ENCODE assay signal across 3 cellular contexts in genomic region chr14:50828738-50829471, GRCh38.
TF ChIP-seq lines count a peak whose summit lies in the region.

No MANE protein-coding gene starts in this region.

TF ChIP-seq in SK-N-SH, 30 proteins besides CTCF, POLR2A, EP300 and RAD21:
- TF ChIP-seq PBX3 (IDR thresholded peaks at IDR 0.05) (no peak), POLR2AphosphoS5 (IDR thresholded peaks at IDR 0.05; ENCODE audit: low read depth, low read length) (no peak), RXRA (IDR thresholded peaks at IDR 0.05; ENCODE audit: borderline replicate concordance, low read depth) (no peak), SIN3A (IDR thresholded peaks at IDR 0.05; ENCODE audit: borderline replicate concordance, low read depth, low read length) (no peak)

TF ChIP-seq in SK-N-SH treated with all-trans-retinoic acid at 6 μM for 48 hours, 23 proteins besides CTCF, POLR2A, EP300 and RAD21:
- TF ChIP-seq ISL1 (CRISPR knock-in tag; IDR thresholded peaks at IDR 0.05) = no peak
- no peak for TF ChIP-seq TSHZ2 (CRISPR knock-in tag; IDR thresholded peaks at IDR 0.05)
- no peak for TF ChIP-seq ZNF8 (CRISPR knock-in tag; IDR thresholded peaks at IDR 0.05)

TF ChIP-seq in endothelial cell of umbilical vein, 7 proteins besides CTCF, POLR2A, EP300 and RAD21:
- TF ChIP-seq JUN (IDR thresholded peaks at IDR 0.05; ENCODE audit: borderline replicate concordance, insufficient read depth, insufficient read length, low read depth) = no peak
